In the genomic region with DNA sequence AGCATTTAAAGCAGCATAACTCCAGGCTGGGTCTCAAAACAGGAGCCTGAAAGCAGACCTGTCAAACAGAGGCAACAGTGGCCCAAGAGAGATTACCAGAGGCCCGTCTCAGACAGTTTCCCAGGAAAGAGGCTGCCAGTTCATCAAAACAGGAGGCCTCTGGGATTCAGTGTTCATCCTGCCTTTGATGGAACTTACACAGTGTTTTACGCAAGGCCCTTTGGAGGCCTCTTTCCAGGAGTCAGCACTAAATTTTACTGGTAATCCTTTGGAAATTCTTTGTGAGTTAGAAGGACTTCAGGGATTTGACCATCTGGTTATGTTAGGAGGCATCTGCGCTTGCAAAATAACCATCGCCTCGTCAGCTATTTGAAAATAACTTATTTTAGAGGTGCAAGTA, we compare ENCODE assay signal across 21 cellular contexts.
"Had no signal": no experiment of that assay in that cellular context is flagged by ENCODE, and none has a peak within 500 bp of the region (broad histone marks: within the 10 kb centered on the region; RNA-seq: fewer than 3 reads in every experiment).

No MANE protein-coding gene starts in this region.

- H3K9me3 ChIP-seq: neutrophil, pancreas, right lobe of liver, stomach, testis had no signal

- H3K9me3 Mint-ChIP-seq: type B pancreatic cell had no signal

- H3K27ac Mint-ChIP-seq: effector memory CD8-positive, alpha-beta T cell; memory B cell; natural killer cell; stimulated activated effector memory CD8-positive, alpha-beta T cell treated with anti-CD3 and anti-CD28 coated beads, Interleukin-12 subunit alpha, Interleukin-12 subunit beta, amount 100 ng/mL, for 72 hours; type B pancreatic cell had no signal

- DNase-seq: cortex of kidney; effector memory CD8-positive, alpha-beta T cell; erythroblast; esophagus squamous epithelium; head of caudate nucleus; kidney; natural killer cell; pancreas; right lobe of liver; stimulated activated CD4-positive, alpha-beta T cell treated with anti-CD3 and anti-CD28 coated beads, Interleukin-2, amount 100 ng/mL, for 24 hours; stimulated activated CD4-positive, alpha-beta T cell treated with anti-CD3 and anti-CD28 coated beads, Interleukin-4, amount 100 ng/mL, for 24 hours; stimulated activated naive CD4-positive, alpha-beta T cell treated with Interleukin-2 at 50 U/mL for 16 hours; stomach; testis; tibial artery had no signal

- H3K36me3 ChIP-seq: esophagus squamous epithelium, neutrophil, pancreas, right lobe of liver, stomach, tibial artery had no signal

- H3K27me3 Mint-ChIP-seq: effector memory CD8-positive, alpha-beta T cell; memory B cell; type B pancreatic cell had no signal

- H3K27ac ChIP-seq: esophagus squamous epithelium, neutrophil, pancreas, right lobe of liver, stomach, testis, tibial artery had no signal

- H3K4me1 ChIP-seq: esophagus squamous epithelium, pancreas, right lobe of liver, stomach, testis, tibial artery had no signal

- H3K27me3 ChIP-seq: esophagus squamous epithelium, neutrophil, pancreas, right lobe of liver, stomach, testis, tibial artery had no signal

- ATAC-seq: effector memory CD8-positive, alpha-beta T cell; left lobe of liver; natural killer cell; right lobe of liver; stimulated activated effector memory CD8-positive, alpha-beta T cell treated with anti-CD3 and anti-CD28 coated beads, Interleukin-12 subunit alpha, Interleukin-12 subunit beta, amount 100 ng/mL, for 72 hours had no signal

- H3K4me3 ChIP-seq: esophagus squamous epithelium, lung, pancreas, right lobe of liver, stomach, testis, tibial artery had no signal

- H3K36me3 Mint-ChIP-seq: memory B cell; natural killer cell; stimulated activated effector memory CD8-positive, alpha-beta T cell treated with anti-CD3 and anti-CD28 coated beads, Interleukin-12 subunit alpha, Interleukin-12 subunit beta, amount 100 ng/mL, for 72 hours; type B pancreatic cell had no signal

- H3K4me1 Mint-ChIP-seq: memory B cell; natural killer cell; stimulated activated effector memory CD8-positive, alpha-beta T cell treated with anti-CD3 and anti-CD28 coated beads, Interleukin-12 subunit alpha, Interleukin-12 subunit beta, amount 100 ng/mL, for 72 hours had no signal

- H3K4me3 Mint-ChIP-seq: effector memory CD8-positive, alpha-beta T cell; memory B cell; natural killer cell; stimulated activated effector memory CD8-positive, alpha-beta T cell treated with anti-CD3 and anti-CD28 coated beads, Interleukin-12 subunit alpha, Interleukin-12 subunit beta, amount 100 ng/mL, for 72 hours; type B pancreatic cell had no signal
